In the genomic region with DNA sequence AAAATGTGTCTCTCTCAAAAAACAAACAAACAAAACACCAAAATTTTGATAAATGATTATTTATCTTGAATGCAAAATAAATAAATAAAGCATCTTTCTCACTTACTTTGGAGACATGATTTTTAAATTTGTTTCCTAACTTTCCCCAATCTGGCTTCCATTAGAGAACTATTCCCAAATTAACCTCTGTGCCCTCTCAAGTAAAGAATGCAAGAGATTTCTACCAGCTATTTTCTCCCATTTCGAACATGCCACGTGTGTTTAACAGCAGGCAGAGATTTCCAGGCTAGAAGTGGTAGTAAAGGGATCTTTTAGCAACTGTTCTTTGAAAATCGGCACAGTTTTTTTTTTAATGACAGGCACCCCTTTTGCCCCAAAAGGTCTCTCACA, we compare ENCODE assay signal across 26 cellular contexts.
"Had no signal": no experiment of that assay in that cellular context is flagged by ENCODE, and none has a peak within 500 bp of the region (broad histone marks: within the 10 kb centered on the region; RNA-seq: fewer than 3 reads in every experiment).

No MANE protein-coding gene starts in this region.

- H3K27ac Mint-ChIP-seq: immature natural killer cell; nephron; stimulated activated effector memory CD8-positive, alpha-beta T cell treated with anti-CD3 and anti-CD28 coated beads, Interleukin-12 subunit alpha, Interleukin-12 subunit beta, amount 100 ng/mL, for 72 hours; stimulated activated naive CD8-positive, alpha-beta T cell treated with anti-CD3 and anti-CD28 coated beads, Interleukin-15, Interleukin-2, amounts not matched to agents 100 ng/mL and 50 ng/mL, for 24 hours; type B pancreatic cell had no signal

- H3K4me3 Mint-ChIP-seq: immature natural killer cell; naive thymus-derived CD8-positive, alpha-beta T cell; nephron; neural crest cell; stimulated activated effector memory CD8-positive, alpha-beta T cell treated with anti-CD3 and anti-CD28 coated beads, Interleukin-12 subunit alpha, Interleukin-12 subunit beta, amount 100 ng/mL, for 72 hours; stimulated activated naive CD8-positive, alpha-beta T cell treated with anti-CD3 and anti-CD28 coated beads, Interleukin-15, Interleukin-2, amounts not matched to agents 100 ng/mL and 50 ng/mL, for 24 hours; type B pancreatic cell had no signal

- H3K4me1 Mint-ChIP-seq: immature natural killer cell, nephron had no signal

- H3K27me3 Mint-ChIP-seq: type B pancreatic cell had no signal

- H3K9me3 ChIP-seq: left lung, lower lobe of right lung, pancreas, prostate gland, sigmoid colon, spleen, tibial nerve, uterus had no signal

- FAIRE-seq: islet of Langerhans, kidney, pancreas, small intestine had no signal

- ATAC-seq: left colon; left lung; lower lobe of right lung; naive thymus-derived CD8-positive, alpha-beta T cell; pancreas; right cardiac atrium; stimulated activated effector memory CD8-positive, alpha-beta T cell treated with anti-CD3 and anti-CD28 coated beads, Interleukin-12 subunit alpha, Interleukin-12 subunit beta, amount 100 ng/mL, for 72 hours had no signal

- H3K36me3 Mint-ChIP-seq: immature natural killer cell; naive thymus-derived CD8-positive, alpha-beta T cell; stimulated activated effector memory CD8-positive, alpha-beta T cell treated with anti-CD3 and anti-CD28 coated beads, Interleukin-12 subunit alpha, Interleukin-12 subunit beta, amount 100 ng/mL, for 72 hours; type B pancreatic cell had no signal

- H3K27ac ChIP-seq: left lung, lower lobe of right lung, pancreas, prostate gland, sigmoid colon, spleen, tibial nerve, uterus had no signal

- H3K4me3 ChIP-seq: left lung, lower lobe of right lung, pancreas, prostate gland, sigmoid colon, spleen, tibial nerve, uterus had no signal

- H3K9me3 Mint-ChIP-seq: immature natural killer cell; naive thymus-derived CD8-positive, alpha-beta T cell; nephron; neural crest cell; stimulated activated effector memory CD8-positive, alpha-beta T cell treated with anti-CD3 and anti-CD28 coated beads, Interleukin-12 subunit alpha, Interleukin-12 subunit beta, amount 100 ng/mL, for 72 hours; stimulated activated naive CD8-positive, alpha-beta T cell treated with anti-CD3 and anti-CD28 coated beads, Interleukin-15, Interleukin-2, amounts not matched to agents 100 ng/mL and 50 ng/mL, for 24 hours; type B pancreatic cell had no signal

- H3K36me3 ChIP-seq: left lung, lower lobe of right lung, pancreas, prostate gland, sigmoid colon, spleen, tibial nerve, uterus had no signal

- H3K27me3 ChIP-seq: left lung, pancreas, sigmoid colon, tibial nerve, uterus had no signal

- H3K4me1 ChIP-seq: left lung, lower lobe of right lung, prostate gland, sigmoid colon, tibial nerve, uterus had no signal

- DNase-seq: hypothalamus; immature natural killer cell; kidney; left colon; left lung; lower lobe of right lung; mammary epithelial cell; mesenchymal stem cell; naive thymus-derived CD8-positive, alpha-beta T cell; nucleus accumbens; pancreas; retina; right cardiac atrium; sigmoid colon; small intestine; spleen; stimulated activated CD4-positive, alpha-beta T cell treated with anti-CD3 and anti-CD28 coated beads, Interleukin-4, amount 100 ng/mL, for 24 hours; uterus had no signal
